9 cellular contexts compared by ENCODE assay signal in the genomic region with DNA sequence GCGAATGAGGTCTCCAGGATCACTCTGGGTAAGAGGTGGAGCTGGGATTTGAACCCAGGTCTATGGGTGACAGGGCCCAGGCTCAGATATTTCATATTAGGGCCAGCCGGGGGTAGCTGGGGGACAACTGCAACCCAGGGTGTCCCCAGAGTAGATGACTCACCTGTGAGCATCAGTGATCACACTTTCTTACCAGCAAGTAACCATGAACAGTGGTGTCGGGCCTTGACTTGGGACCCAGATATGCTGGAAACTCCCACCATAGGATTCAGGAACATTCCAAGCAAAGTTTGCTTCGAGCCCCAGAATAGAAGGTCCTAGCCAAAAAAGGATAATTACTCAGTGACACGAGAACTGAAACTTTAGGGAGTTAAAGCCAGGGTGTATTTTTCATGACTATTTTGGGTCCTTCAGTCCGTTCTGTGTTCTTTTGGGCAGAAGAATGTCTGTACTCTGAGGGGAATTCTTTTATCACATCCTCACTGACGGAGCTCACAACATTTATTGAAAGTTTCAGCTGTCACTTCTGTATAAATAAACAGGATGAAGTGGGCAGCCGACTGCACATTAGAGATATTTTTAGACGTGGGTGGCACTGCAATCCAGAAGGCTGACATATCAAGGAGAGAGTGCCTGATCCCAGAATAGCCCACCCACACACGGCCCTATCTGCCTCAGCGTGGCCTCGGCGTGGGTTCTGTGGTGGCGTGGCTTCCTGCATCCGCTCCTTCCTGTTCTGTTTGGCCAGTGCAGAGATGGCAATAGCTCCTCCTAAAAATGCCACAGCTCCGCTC. TPM values are rescaled to one million over a fixed set of nuclear protein-coding genes. Genes with fewer than 3 reads are reported as not detected.
DNase-seq lines count a peak whose midpoint lies in the region; ATAC-seq and TF ChIP-seq lines count a peak whose summit lies in the region.
"Had no signal": no experiment of that assay in that cellular context is flagged by ENCODE, and none has a peak within 500 bp of the region (broad histone marks: within the 10 kb centered on the region; RNA-seq: fewer than 3 reads in every experiment).

No MANE protein-coding gene starts in this region.

- H3K4me2 ChIP-seq in fibroblast of lung (ENCODE audit: extremely low read depth, insufficient read depth, low read length) = peak overlapping the region; percentile 51
- H3K4me2 ChIP-seq: KMS-11 had no signal

- peak overlapping the region; percentile 9 for H2AFZ ChIP-seq in fibroblast of lung (ENCODE audit: low read length)

- peaks cover 10% of the 10 kb centered on the region; the same call in 1 of the 2 replicates for H3K4me1 ChIP-seq in SJCRH30
- no peaks in the 10 kb centered on the region for H3K4me1 ChIP-seq in fibroblast of lung (ENCODE audit: control insufficient read depth, extremely low read depth, insufficient read depth, low read length)
- H3K4me1 ChIP-seq in rectal smooth muscle tissue (ENCODE audit: control insufficient read depth, insufficient read depth, low read length) = peaks cover 13% of the 10 kb centered on the region

- H4K20me1 ChIP-seq in fibroblast of lung (ENCODE audit: control insufficient read depth, extremely low read depth, insufficient read depth, low read length) = no peaks in the 10 kb centered on the region

- no peaks in the 10 kb centered on the region for H3K27me3 ChIP-seq in SJCRH30
- H3K27me3 ChIP-seq in fibroblast of lung (ENCODE audit: control insufficient read depth, insufficient read depth, low read length) = no peaks in the 10 kb centered on the region
- H3K27me3 ChIP-seq in rectal smooth muscle tissue (ENCODE audit: control insufficient read depth, insufficient read depth, low read length) = no peaks in the 10 kb centered on the region

- peak overlapping the region; percentile 25; the same call in 1 of the 2 replicates for H3K27ac ChIP-seq in SJCRH30
- peak overlapping the region; percentile 36 for H3K27ac ChIP-seq in fibroblast of lung (ENCODE audit: insufficient read depth, low read length)
- H3K27ac ChIP-seq in rectal smooth muscle tissue (ENCODE audit: low read depth, low read length) = peak overlapping the region; percentile 77
- H3K27ac ChIP-seq: KMS-11 had no signal

- ATAC-seq in HG02981 (IDR thresholded peaks at IDR 0.05; ENCODE audit: unreplicated experiment) (no peak), GM18867 (IDR thresholded peaks at IDR 0.05; ENCODE audit: unreplicated experiment) (no peak), GM18858 (IDR thresholded peaks at IDR 0.05; ENCODE audit: unreplicated experiment) (no peak)

- H3K4me3 ChIP-seq in SJCRH30 (no peak overlapping the region), fibroblast of lung (replicated peaks in 1 of 4; ENCODE audit: control extremely low read depth in 1 of 4, insufficient read depth in 1 of 4, low read depth in 3 of 4, low read length in 4 of 4) (no peak overlapping the region), rectal smooth muscle tissue (ENCODE audit: low read length) (no peak overlapping the region)

- no peaks in the 10 kb centered on the region for H3K36me3 ChIP-seq in SJCRH30
- H3K36me3 ChIP-seq in fibroblast of lung (ENCODE audit: control insufficient read depth, insufficient read depth, low read length) = no peaks in the 10 kb centered on the region
- peaks cover 3% of the 10 kb centered on the region for H3K36me3 ChIP-seq in rectal smooth muscle tissue (ENCODE audit: control insufficient read depth, insufficient read depth, low read length)

- H3K9ac ChIP-seq in fibroblast of lung (ENCODE audit: insufficient read depth, low read length) (no peak overlapping the region), rectal smooth muscle tissue (ENCODE audit: low read length) (no peak overlapping the region)
- H3K9ac ChIP-seq: KMS-11 had no signal

- no peak for TF ChIP-seq CTCF in fibroblast of lung (conservative IDR thresholded peaks at IDR 0.05 in 1 of 2, IDR thresholded peaks at IDR 0.05 in 1 of 2; ENCODE audit: low read depth in 1 of 2, low read length in 2 of 2)

- DNase-seq in GM04504 (ENCODE audit: low read depth) (peak; percentile 8), SJCRH30 (peak; percentile 77 to 78), fibroblast of lung (ENCODE audit: low read depth in 2 of 2) (peak; percentile 71 to 90)
- no peak for DNase-seq in stimulated activated naive CD4-positive, alpha-beta T cell (lab: John Stamatoyannopoulos, UW)

- H3K9me3 ChIP-seq in SJCRH30 (replicated peaks) = peaks cover 11% of the 10 kb centered on the region
- H3K9me3 ChIP-seq in fibroblast of lung (ENCODE audit: control insufficient read depth, insufficient read depth, low read depth, low read length) = no peaks in the 10 kb centered on the region

- H3K79me2 ChIP-seq in fibroblast of lung (ENCODE audit: control insufficient read depth, insufficient read depth, low read length) = no peaks in the 10 kb centered on the region

RNA-seq across cellular contexts. Expression of a gene that starts 45.6 kb away (rescaled TPM):
- total RNA-seq in SJCRH30 (2014; rRNA removed; shearing (Covaris generic)) = not detected in 2 replicates
- total RNA-seq in fibroblast of lung = 16.0 and 16.4 TPM in 2 replicates
- 3.2 and 3.3 TPM in 2 replicates for polyA plus RNA-seq in fibroblast of lung
- polyA plus RNA-seq in fibroblast of lung (2012) = 7.1 and 11.1 TPM in 2 replicates
- 1.6 and 3.4 TPM in 2 replicates for polyA minus RNA-seq in fibroblast of lung (ENCODE audit: low replicate concordance)

Comparison
In these comparisons a context has a peak if more than half of its experiments do, and no peak if none do; other contexts are left out.
1. DNase-seq: peak in GM04504 (single experiment), SJCRH30 (2 of 2) and fibroblast of lung (2 of 2); none in stimulated activated naive CD4-positive, alpha-beta T cell (0 of 6).
2. H3K27ac ChIP-seq: peak in every context shown above with its lines; median percentile 77 in rectal smooth muscle tissue; 36 in fibroblast of lung; 25 in SJCRH30.
3. RNA of a gene that starts 45.6 kb away (total RNA-seq): 16.0 to 16.4 TPM in fibroblast of lung; not detected in SJCRH30; every median in the first group is over 10 times any median in the second.